Comparison of ENCODE assay signal across 35 cellular contexts in genomic region chr10:83919187-83919586, GRCh38.
"Had no signal": no experiment of that assay in that cellular context is flagged by ENCODE, and none has a peak within 500 bp of the region (broad histone marks: within the 10 kb centered on the region; RNA-seq: fewer than 3 reads in every experiment).

No MANE protein-coding gene starts in this region.

- H3K36me3 ChIP-seq: MG63 had no signal

- H3K4me3 ChIP-seq: MG63 had no signal

- H3K27me3 ChIP-seq: MG63 had no signal

- H3K9me3 ChIP-seq: MG63 had no signal

- DNase-seq: Karpas-422, Kasumi-1, MG63, MM.1S, MV-4-11, NCI-H1048, NCI-H1092, NCI-H1092 treated with DMSO at 0.1 percent for 48 hours, NCI-H1105, NCI-H1105 treated with DMSO at 0.1 percent for 48 hours, NCI-H1417, NCI-H1417 treated with DMSO at 0.1 percent for 48 hours, NCI-H1436, NCI-H1436 treated with DMSO at 0.1 percent for 48 hours, NCI-H146, NCI-H1694, NCI-H1694 treated with DMSO at 0.1 percent for 48 hours, NCI-H187, NCI-H187 treated with DMSO at 0.1 percent for 48 hours, NCI-H1930, NCI-H2029, NCI-H2029 treated with DMSO at 0.1 percent for 48 hours, NCI-H2081, NCI-H2081 treated with DMSO at 0.1 percent for 48 hours, NCI-H2107, NCI-H2171, NCI-H2171 treated with DMSO at 0.1 percent for 48 hours, NCI-H2227 treated with DMSO at 0.1 percent for 48 hours, NCI-H226, NCI-H345, NCI-H446, NCI-H446 treated with DMSO at 0.1 percent for 48 hours, NCI-H510A, NCI-H510A treated with DMSO at 0.1 percent for 48 hours, NCI-H524 had no signal
